ENCODE assay signal across 15 cellular contexts in genomic region chr9:98880311-98881015, GRCh38.
DNase-seq lines count a peak whose midpoint lies in the region; ATAC-seq and TF ChIP-seq lines count a peak whose summit lies in the region.
"Had no signal": no experiment of that assay in that cellular context is flagged by ENCODE, and none has a peak within 500 bp of the region (broad histone marks: within the 10 kb centered on the region; RNA-seq: fewer than 3 reads in every experiment).

No MANE protein-coding gene starts in this region.

- H3K4me3 ChIP-seq in adipocyte (ENCODE audit: low read length): no peak overlapping the region
- H3K4me3 ChIP-seq in heart right ventricle: no peak overlapping the region
- no peak overlapping the region for H3K4me3 ChIP-seq in suprapubic skin
- H3K4me3 ChIP-seq: A549 had no signal

- H3K9ac ChIP-seq in adipocyte (ENCODE audit: low read length): peak overlapping the region; percentile 49

- H3K27ac Mint-ChIP-seq in nephron: peak overlapping the region in 2 of 3 experiments; percentile 68 to 90
- H3K27ac Mint-ChIP-seq in activated naive CD4-positive, alpha-beta T cell treated with anti-CD3 and anti-CD28 coated beads, Interleukin-2, amount 50 U/mL, for 72 hours: no peak overlapping the region

- WGBS in heart right ventricle, 2 donors: 70 to 75% methylated on average over 7 of the region's 7 CpGs
- 67% methylated on average over 7 of the region's 7 CpGs for WGBS in suprapubic skin

- H3K27me3 Mint-ChIP-seq in nephron (ENCODE audit: low read depth): peaks cover 16% of the 10 kb centered on the region

- H3K27ac ChIP-seq in heart right ventricle: peak overlapping the region in 6 of 10 donors; percentile 12 to 91 (median 60)
- peak overlapping the region; percentile 28 for H3K27ac ChIP-seq in suprapubic skin
- H3K27ac ChIP-seq: A549, C4-2B had no signal

- TF ChIP-seq EP300 in suprapubic skin (IDR thresholded peaks at IDR 0.05): no peak

- H3K4me3 Mint-ChIP-seq in nephron: no peak overlapping the region

- H3K36me3 ChIP-seq in adipocyte (ENCODE audit: control insufficient read depth, insufficient read depth, low read length, severe bottlenecking) (no peaks in the 10 kb centered on the region), heart right ventricle (no peaks in the 10 kb centered on the region), suprapubic skin (no peaks in the 10 kb centered on the region)

- H3K4me1 Mint-ChIP-seq in nephron: peaks cover 40% of the 10 kb centered on the region

- DNase-seq in adipocyte (ENCODE audit: low read depth) (no peak), heart right ventricle (peak in 1 of 2 donors; percentile 31), suprapubic skin (ENCODE audit: low spot score in 2 of 2) (no peak), SHP77 (lab: John Stamatoyannopoulos, UW) (no peak)
- DNase-seq in activated naive CD4-positive, alpha-beta T cell treated with anti-CD3 and anti-CD28 coated beads, Interleukin-2, amount 50 U/mL, for 72 hours (ENCODE audit: low spot score in 2 of 2): no peak
- DNase-seq: DMS153, KBM-7, NCI-H1436 treated with DMSO at 0.1 percent for 48 hours, NCI-H2081 treated with DMSO at 0.1 percent for 48 hours, NCI-H524 treated with DMSO at 0.1 percent for 48 hours, OCI-M1 had no signal

- TF ChIP-seq POLR2A in suprapubic skin (IDR thresholded peaks at IDR 0.05): no peak

- H3K9me3 ChIP-seq in adipocyte (ENCODE audit: control insufficient read depth, low read length) (no peaks in the 10 kb centered on the region), heart right ventricle (no peaks in the 10 kb centered on the region), suprapubic skin (no peaks in the 10 kb centered on the region)

- TF ChIP-seq CTCF in heart right ventricle (IDR thresholded peaks at IDR 0.05) (no peak), nephron (IDR thresholded peaks at IDR 0.05; ENCODE audit: unreplicated experiment in 3 of 3) (no peak), suprapubic skin (IDR thresholded peaks at IDR 0.05) (no peak)

- no peaks in the 10 kb centered on the region for H3K9me3 Mint-ChIP-seq in nephron
- H3K9me3 Mint-ChIP-seq in activated naive CD4-positive, alpha-beta T cell treated with anti-CD3 and anti-CD28 coated beads, Interleukin-2, amount 50 U/mL, for 72 hours: no peaks in the 10 kb centered on the region

- H3K27me3 ChIP-seq in adipocyte (replicated peaks; ENCODE audit: control insufficient read depth, insufficient read depth, low read length) (no peaks in the 10 kb centered on the region), heart right ventricle (no peaks in the 10 kb centered on the region), suprapubic skin (no peaks in the 10 kb centered on the region)

- no peaks in the 10 kb centered on the region for H3K36me3 Mint-ChIP-seq in nephron (ENCODE audit: low read depth)
- H3K36me3 Mint-ChIP-seq in activated naive CD4-positive, alpha-beta T cell treated with anti-CD3 and anti-CD28 coated beads, Interleukin-2, amount 50 U/mL, for 72 hours: no peaks in the 10 kb centered on the region

- intact Hi-C loops in heart right ventricle (cut with DNase I): no loop called here

- ATAC-seq in heart right ventricle (peak in 5 of 8 donors; percentile 21 to 66 (median 34)), GM19351 (IDR thresholded peaks at IDR 0.05; ENCODE audit: unreplicated experiment) (no peak)
- no peak for ATAC-seq in activated naive CD4-positive, alpha-beta T cell treated with anti-CD3 and anti-CD28 coated beads, Interleukin-2, amount 50 U/mL, for 72 hours
- ATAC-seq: A549 had no signal

- H3K4me1 ChIP-seq in adipocyte (ENCODE audit: control insufficient read depth, insufficient read depth, low read length) (peaks cover 62% of the 10 kb centered on the region), heart right ventricle (peaks cover 6 to 66% (median 49%) of the 10 kb centered on the region in 9 donors), suprapubic skin (no peaks in the 10 kb centered on the region)
- H3K4me1 ChIP-seq: A549 had no signal

Comparison
In these comparisons a context has a peak if more than half of its experiments do, and no peak if none do; other contexts are left out.
1. ATAC-seq: peak in heart right ventricle (5 of 8); none in activated naive CD4-positive, alpha-beta T cell treated with anti-CD3 and anti-CD28 coated beads, Interleukin-2, amount 50 U/mL, for 72 hours (0 of 2) and GM19351 (single experiment).
2. H3K27ac Mint-ChIP-seq: peak in nephron (2 of 3); none in activated naive CD4-positive, alpha-beta T cell treated with anti-CD3 and anti-CD28 coated beads, Interleukin-2, amount 50 U/mL, for 72 hours (0 of 2).